Comparison of ENCODE assay signal across 8 cellular contexts in genomic region chr6:156933201-156934053, GRCh38.
DNase-seq lines count a peak whose midpoint lies in the region; ATAC-seq and TF ChIP-seq lines count a peak whose summit lies in the region.

No MANE protein-coding gene starts in this region.

- peak; percentile 45 for ATAC-seq in GM21786 (IDR thresholded peaks at IDR 0.05; ENCODE audit: unreplicated experiment)
- ATAC-seq in HG03354 (IDR thresholded peaks at IDR 0.05; ENCODE audit: poor library complexity, severe bottlenecking, unreplicated experiment), result no peak

- peaks cover 19% of the 10 kb centered on the region for H3K4me1 Mint-ChIP-seq in endodermal cell

- no peaks in the 10 kb centered on the region for H3K9me3 Mint-ChIP-seq in endodermal cell

- H3K9ac ChIP-seq in endodermal cell (ENCODE audit: extremely low read depth, low read length, poor library complexity, severe bottlenecking) (no peak overlapping the region), neuronal stem cell (ENCODE audit: low read depth, low read length, poor library complexity) (no peak overlapping the region)

- H4K8ac ChIP-seq in neuronal stem cell (ENCODE audit: low read depth, low read length), result no peak overlapping the region

- no peaks in the 10 kb centered on the region for H3K9me3 ChIP-seq in endodermal cell (ENCODE audit: control insufficient read depth, low read length)
- H3K9me3 ChIP-seq in neuronal stem cell (replicated peaks in 1 of 2; ENCODE audit: control insufficient read depth in 2 of 2, insufficient read depth in 1 of 2, low read depth in 1 of 2, low read length in 2 of 2), result peaks cover 0 to 6% of the 10 kb centered on the region in 2 donors

- H2BK15ac ChIP-seq in neuronal stem cell (ENCODE audit: low read length), result no peak overlapping the region

- H4K91ac ChIP-seq in neuronal stem cell (ENCODE audit: low read depth, low read length, poor library complexity), result no peak overlapping the region

- H2AK5ac ChIP-seq in neuronal stem cell (ENCODE audit: low read depth, low read length), result no peak overlapping the region

- H3K36me3 Mint-ChIP-seq in endodermal cell (ENCODE audit: low read depth), result peaks cover 8% of the 10 kb centered on the region

- H2AFZ ChIP-seq in neuronal stem cell (ENCODE audit: low read length), result no peak overlapping the region

- no peak overlapping the region for H2BK5ac ChIP-seq in neuronal stem cell (ENCODE audit: low read length)

- no peak overlapping the region for H3K4me2 ChIP-seq in neuronal stem cell (ENCODE audit: insufficient read depth, low read length, poor library complexity, severe bottlenecking)

- no peaks in the 10 kb centered on the region for H3K27me3 ChIP-seq in endodermal cell (ENCODE audit: control insufficient read depth, insufficient read depth, low read length, poor library complexity, severe bottlenecking)
- no peaks in the 10 kb centered on the region for H3K27me3 ChIP-seq in neuronal stem cell (ENCODE audit: control insufficient read depth in 3 of 3, insufficient read depth in 3 of 3, low read depth in 1 of 3, low read length in 3 of 3)

- no peak overlapping the region for H3K18ac ChIP-seq in neuronal stem cell (ENCODE audit: low read length)

- WGBS in endodermal cell (ENCODE audit: insufficient coverage in 1 of 2, insufficient read length in 1 of 2), 2 experiments, result 49 to 71% methylated on average over 4 to 7 of the region's 7 CpGs
- no CpG with 5 or more reads among the region's 7 CpGs for WGBS in neuronal stem cell (ENCODE audit: extremely low coverage in 2 of 2, insufficient read length in 2 of 2, insufficient replicate concordance in 1 of 2), 2 donors

- no peak overlapping the region for H2BK12ac ChIP-seq in neuronal stem cell (ENCODE audit: low read length)

- no peak overlapping the region for H3K23ac ChIP-seq in neuronal stem cell (ENCODE audit: low read depth, low read length, poor library complexity)

- H3K4me3 Mint-ChIP-seq in endodermal cell, result no peak overlapping the region

- H3K79me1 ChIP-seq in neuronal stem cell (ENCODE audit: low read depth, low read length), result peaks cover 3% of the 10 kb centered on the region

- peak; percentile 58 for TF ChIP-seq CTCF in endodermal cell (conservative IDR thresholded peaks at IDR 0.05)

- no peak overlapping the region for H3K14ac ChIP-seq in neuronal stem cell (ENCODE audit: low read length)

- H3K36me3 ChIP-seq in endodermal cell (ENCODE audit: control insufficient read depth, insufficient read depth, low read length) (peaks cover 11% of the 10 kb centered on the region), neuronal stem cell (replicated peaks in 1 of 2; ENCODE audit: control insufficient read depth in 2 of 2, insufficient read depth in 2 of 2, low read length in 2 of 2) (peaks cover 2 to 18% of the 10 kb centered on the region in 2 donors)

- no peaks in the 10 kb centered on the region for H3K4me1 ChIP-seq in endodermal cell (ENCODE audit: control insufficient read depth, insufficient read depth, low read length)
- peaks cover 3 to 22% of the 10 kb centered on the region in 2 donors for H3K4me1 ChIP-seq in neuronal stem cell (ENCODE audit: control insufficient read depth in 2 of 2, insufficient read depth in 1 of 2, low read depth in 1 of 2, low read length in 2 of 2)

- H3K27me3 Mint-ChIP-seq in endodermal cell (ENCODE audit: insufficient read depth), result no peaks in the 10 kb centered on the region

- peak overlapping the region; percentile 87 for H3K27ac Mint-ChIP-seq in endodermal cell

- H3K4me3 ChIP-seq in endodermal cell (ENCODE audit: low read length) (peak overlapping the region; percentile 10), neuronal stem cell (ENCODE audit: low read length in 2 of 2) (no peak overlapping the region)

- H2BK120ac ChIP-seq in neuronal stem cell (ENCODE audit: low read depth, low read length), result no peak overlapping the region

- no peak overlapping the region for H3K4ac ChIP-seq in neuronal stem cell (ENCODE audit: low read length)

- DNase-seq in NCI-H345 (lab: John Stamatoyannopoulos, UW) (peak; percentile 82), endodermal cell (peak; percentile 73), neuronal stem cell (ENCODE audit: low spot score) (peak; percentile 82), foreskin melanocyte (no peak)
- no peak for DNase-seq in stimulated activated naive CD4-positive, alpha-beta T cell (lab: John Stamatoyannopoulos, UW)
- no peak for DNase-seq in activated T-cell treated with anti-CD3 and anti-CD28 coated beads, Interleukin-2, amount 50 U/mL, for 48 hours

- H3K27ac ChIP-seq in endodermal cell (ENCODE audit: low read depth, low read length) (peak overlapping the region; percentile 56), neuronal stem cell (replicated peaks; ENCODE audit: low read length) (no peak overlapping the region)

Comparison
In these comparisons a context has a peak if more than half of its experiments do, and no peak if none do; other contexts are left out.
1. DNase-seq: peak in NCI-H345 (single experiment), endodermal cell (single experiment) and neuronal stem cell (single experiment); none in foreskin melanocyte (single experiment), stimulated activated naive CD4-positive, alpha-beta T cell (0 of 6) and activated T-cell treated with anti-CD3 and anti-CD28 coated beads, Interleukin-2, amount 50 U/mL, for 48 hours (0 of 2).